Comparison of ENCODE assay signal across 1 cellular context in genomic region chr7:141073641-141074161, GRCh38.
A peak's percentile ranks its signal among the peaks of the same experiment; 100 is the strongest.
TF ChIP-seq lines count a peak whose summit lies in the region.

Gene TMEM178B (plus strand): TSS chr7:141074064.

TF ChIP-seq in HEK293, 187 proteins besides CTCF, POLR2A, EP300 and RAD21 (continued from another document):
- TF ChIP-seq ZNF518A (tag by site-specific recombination; conservative IDR thresholded peaks at IDR 0.05; ENCODE audit: low read depth) (no peak), ZNF404 (tag by site-specific recombination; IDR thresholded peaks at IDR 0.05) (no peak), MZF1 (tag by site-specific recombination; IDR thresholded peaks at IDR 0.05; ENCODE audit: borderline replicate concordance) (no peak), ZNF555 (tag by site-specific recombination; conservative IDR thresholded peaks at IDR 0.05) (no peak), BCL11A (tag by site-specific recombination; IDR thresholded peaks at IDR 0.05; ENCODE audit: low read depth) (no peak), ZNF548 (tag by site-specific recombination; IDR thresholded peaks at IDR 0.05) (no peak), YY1 (tag by site-specific recombination; IDR thresholded peaks at IDR 0.05) (no peak), ZNF558 (tag by site-specific recombination; IDR thresholded peaks at IDR 0.05) (no peak), IKZF3 (tag by site-specific recombination; IDR thresholded peaks at IDR 0.05) (no peak), ZNF169 (tag by site-specific recombination; IDR thresholded peaks at IDR 0.05) (no peak), KLF7 (tag by site-specific recombination; IDR thresholded peaks at IDR 0.05; ENCODE audit: borderline replicate concordance) (no peak), ZNF791 (tag by site-specific recombination; IDR thresholded peaks at IDR 0.05) (no peak), ZBTB8A (tag by site-specific recombination; IDR thresholded peaks at IDR 0.05) (peak; percentile 91)
- TF ChIP-seq, protein P1, sequence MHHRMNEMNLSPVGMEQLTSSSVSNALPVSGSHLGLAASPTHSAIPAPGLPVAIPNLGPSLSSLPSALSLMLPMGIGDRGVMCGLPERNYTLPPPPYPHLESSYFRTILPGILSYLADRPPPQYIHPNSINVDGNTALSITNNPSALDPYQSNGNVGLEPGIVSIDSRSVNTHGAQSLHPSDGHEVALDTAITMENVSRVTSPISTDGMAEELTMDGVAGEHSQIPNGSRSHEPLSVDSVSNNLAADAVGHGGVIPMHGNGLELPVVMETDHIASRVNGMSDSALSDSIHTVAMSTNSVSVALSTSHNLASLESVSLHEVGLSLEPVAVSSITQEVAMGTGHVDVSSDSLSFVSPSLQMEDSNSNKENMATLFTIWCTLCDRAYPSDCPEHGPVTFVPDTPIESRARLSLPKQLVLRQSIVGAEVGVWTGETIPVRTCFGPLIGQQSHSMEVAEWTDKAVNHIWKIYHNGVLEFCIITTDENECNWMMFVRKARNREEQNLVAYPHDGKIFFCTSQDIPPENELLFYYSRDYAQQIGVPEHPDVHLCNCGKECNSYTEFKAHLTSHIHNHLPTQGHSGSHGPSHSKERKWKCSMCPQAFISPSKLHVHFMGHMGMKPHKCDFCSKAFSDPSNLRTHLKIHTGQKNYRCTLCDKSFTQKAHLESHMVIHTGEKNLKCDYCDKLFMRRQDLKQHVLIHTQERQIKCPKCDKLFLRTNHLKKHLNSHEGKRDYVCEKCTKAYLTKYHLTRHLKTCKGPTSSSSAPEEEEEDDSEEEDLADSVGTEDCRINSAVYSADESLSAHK (tag by site-specific recombination; IDR thresholded peaks at IDR 0.05): peak; percentile 57
